In the genomic region with DNA sequence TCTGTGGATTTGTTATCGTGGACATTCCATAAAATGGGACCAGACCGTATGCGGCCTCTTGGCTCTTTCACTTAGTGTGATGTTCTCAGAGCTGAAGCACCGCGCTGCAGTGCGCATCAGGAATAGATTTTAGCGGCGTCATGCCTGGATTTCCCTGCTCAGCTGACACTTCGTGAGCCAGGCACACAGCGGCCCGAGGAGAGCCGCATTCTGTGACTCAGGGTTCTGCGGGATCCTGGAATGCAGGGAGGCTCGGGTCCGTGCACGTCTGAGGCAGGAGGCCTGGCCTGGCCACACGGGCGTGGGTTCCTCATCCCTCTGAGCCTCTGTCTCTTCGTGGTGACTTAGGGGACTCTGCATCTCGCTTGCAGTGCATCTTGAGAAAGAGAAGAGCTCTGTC, we compare ENCODE assay signal across 21 cellular contexts. TPM values are rescaled to one million over a fixed set of nuclear protein-coding genes. Genes with fewer than 3 reads are reported as not detected.
DNase-seq lines count a peak whose midpoint lies in the region; ATAC-seq and FAIRE-seq lines count a peak whose summit lies in the region.
"Had no signal": no experiment of that assay in that cellular context is flagged by ENCODE, and none has a peak within 500 bp of the region (broad histone marks: within the 10 kb centered on the region; RNA-seq: fewer than 3 reads in every experiment).

No MANE protein-coding gene starts in this region.

- DNase-seq in Right ventricle myocardium inferior (ENCODE audit: missing footprints) (peak; percentile 60), cardiac septum (ENCODE audit: low spot score) (no peak), amniotic epithelial cell (ENCODE audit: low read depth) (peak; percentile 42), urothelium cell line (ENCODE audit: low spot score) (peak; percentile 61), NCI-H146 (lab: John Stamatoyannopoulos, UW) (no peak), sciatic nerve (ENCODE audit: low spot score) (no peak)
- DNase-seq: 8988T; Calu3; CD4-positive, alpha-beta T cell; DMS79 treated with DMSO at 0.1 percent for 48 hours; GM23248; Karpas-422; NCI-H1105 treated with DMSO at 0.1 percent for 48 hours; NCI-H1930; NCI-H2171; NCI-H82; RPMI8226 had no signal

- no peaks in the 10 kb centered on the region for H3K27me3 Mint-ChIP-seq in IgD-negative memory B cell

- ATAC-seq in Right ventricle myocardium inferior (no peak), sciatic nerve (no peak), HG02973 (IDR thresholded peaks at IDR 0.05; ENCODE audit: unreplicated experiment) (no peak)

- intact Hi-C loops in Right ventricle myocardium inferior (cut with DNase I) (loop anchor here (10.0 kb wide), 1 partner anchor 451 kb away; no protein-coding TSS in a partner anchor), cardiac septum (cut with DNase I) (no loop called here), sciatic nerve (cut with DNase I) (no loop called here)

- no peaks in the 10 kb centered on the region for H3K9me3 Mint-ChIP-seq in IgD-negative memory B cell
- H3K9me3 Mint-ChIP-seq: CD4-positive, alpha-beta T cell had no signal

- H3K27ac Mint-ChIP-seq in IgD-negative memory B cell = peak overlapping the region in 2 of 3 donors; percentile 11 to 56
- H3K27ac Mint-ChIP-seq: CD4-positive, alpha-beta T cell had no signal

- peak overlapping the region in 1 of 4 donors; percentile 23 for H3K4me3 Mint-ChIP-seq in IgD-negative memory B cell
- H3K4me3 Mint-ChIP-seq: CD4-positive, alpha-beta T cell had no signal

- FAIRE-seq in urothelium cell line (lab: Jason Lieb, UNC) = no peak

- H3K36me3 Mint-ChIP-seq in IgD-negative memory B cell = peaks cover 6% of the 10 kb centered on the region

- H3K4me1 Mint-ChIP-seq in IgD-negative memory B cell = peaks cover 30 to 36% (median 34%) of the 10 kb centered on the region in 3 donors

RNA-seq across cellular contexts. Expression of a gene that starts 13.4 kb away (rescaled TPM):
- 11.1 TPM for total RNA-seq in Right ventricle myocardium inferior
- 5.9 TPM for total RNA-seq in cardiac septum
- 38.8 TPM for polyA plus RNA-seq in IgD-negative memory B cell
- total RNA-seq in sciatic nerve = 8.2 TPM
- total RNA-seq: Calu3, GM23248, NCI-H460, SK-MEL-5 had no signal
- polyA plus RNA-seq: GM23248 had no signal

Comparison
In these comparisons a context has a peak if more than half of its experiments do, and no peak if none do; other contexts are left out.
1. DNase-seq: peak in Right ventricle myocardium inferior (single experiment), amniotic epithelial cell (single experiment) and urothelium cell line (single experiment); none in cardiac septum (single experiment), NCI-H146 (single experiment) and sciatic nerve (single experiment).